ENCODE assay signal across 18 cellular contexts in the genomic region with DNA sequence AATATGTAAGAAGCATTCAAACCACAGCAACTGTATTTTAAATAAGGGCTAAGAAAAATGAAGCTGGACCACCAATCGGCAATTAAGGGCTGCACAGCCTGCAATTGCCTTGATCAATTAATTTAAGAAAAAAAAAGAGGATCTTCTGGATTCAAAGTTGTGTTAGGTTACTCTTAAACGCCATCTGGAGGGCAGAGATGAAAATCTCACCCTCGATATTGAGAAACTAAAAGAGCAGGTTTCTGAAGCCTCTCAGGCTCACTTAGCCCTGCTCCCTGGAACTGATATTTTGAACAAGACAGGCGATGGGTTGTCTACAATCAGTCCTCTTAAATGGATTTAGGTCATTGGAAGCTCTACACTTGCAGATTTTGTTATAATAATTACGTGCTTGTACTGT.
A peak's percentile ranks its signal among the peaks of the same experiment; 100 is the strongest.
DNase-seq lines count a peak whose midpoint lies in the region; ATAC-seq and TF ChIP-seq lines count a peak whose summit lies in the region.
"Had no signal": no experiment of that assay in that cellular context is flagged by ENCODE, and none has a peak within 500 bp of the region (broad histone marks: within the 10 kb centered on the region; RNA-seq: fewer than 3 reads in every experiment).

No MANE protein-coding gene starts in this region.

- H3K79me2 ChIP-seq in SK-N-SH (ENCODE audit: insufficient read depth): no peaks in the 10 kb centered on the region
- no peaks in the 10 kb centered on the region for H3K79me2 ChIP-seq in MM.1S (ENCODE audit: low read length)

- no peak for ATAC-seq in SK-N-SH treated with all-trans-retinoic acid at 6 μM for 48 hours
- ATAC-seq in stimulated activated naive B cell treated with anti-CD40 and anti-IgM and Interleukin-4, amounts not matched to agents 10 μg/mL and 1 μg/mL and 100 μg/mL, for 72 hours (replicated peaks): no peak
- no peak for ATAC-seq in HG02884 (IDR thresholded peaks at IDR 0.05; ENCODE audit: unreplicated experiment)
- no peak for ATAC-seq in GM21515 (IDR thresholded peaks at IDR 0.05; ENCODE audit: unreplicated experiment)
- ATAC-seq: activated CD8-positive, alpha-beta T cell treated with anti-CD3 and anti-CD28 coated beads for 36 hours; left colon had no signal

- H2AFZ ChIP-seq in SK-N-SH (ENCODE audit: low read depth) (no peak overlapping the region), MM.1S (ENCODE audit: low read length) (peak overlapping the region; percentile 60; the same call in 1 of the 2 replicates)

- no peak for TF ChIP-seq EP300 in SK-N-SH (IDR thresholded peaks at IDR 0.05; ENCODE audit: borderline replicate concordance in 1 of 2, low read depth in 1 of 2, low read length in 1 of 2)

- H3K9me2 ChIP-seq in SK-N-SH: no peaks in the 10 kb centered on the region
- no peaks in the 10 kb centered on the region for H3K9me2 ChIP-seq in MM.1S (replicated peaks; ENCODE audit: insufficient read depth, low read length)

- H3K4me3 ChIP-seq in SK-N-SH (ENCODE audit: low read depth in 2 of 2, low read length in 1 of 2) (no peak overlapping the region), MM.1S (ENCODE audit: low read length) (no peak overlapping the region), ascending aorta (no peak overlapping the region)
- H3K4me3 ChIP-seq: esophagus squamous epithelium, SJSA1, stomach, vagina had no signal

- H3K27me3 ChIP-seq in SK-N-SH (ENCODE audit: insufficient read depth) (no peaks in the 10 kb centered on the region), MM.1S (replicated peaks; ENCODE audit: insufficient read depth, low read length) (no peaks in the 10 kb centered on the region), ascending aorta (no peaks in the 10 kb centered on the region)
- H3K27me3 ChIP-seq: esophagus squamous epithelium, SJSA1, stomach, vagina had no signal

- no peak overlapping the region for H3K4me3 Mint-ChIP-seq in stimulated activated naive B cell treated with anti-CD40 and anti-IgM and Interleukin-4, amounts not matched to agents 10 μg/mL and 1 μg/mL and 100 μg/mL, for 72 hours
- H3K4me3 Mint-ChIP-seq: activated CD8-positive, alpha-beta T cell treated with anti-CD3 and anti-CD28 coated beads for 36 hours had no signal

- no peaks in the 10 kb centered on the region for H3K27me3 Mint-ChIP-seq in stimulated activated naive B cell treated with anti-CD40 and anti-IgM and Interleukin-4, amounts not matched to agents 10 μg/mL and 1 μg/mL and 100 μg/mL, for 72 hours
- H3K27me3 Mint-ChIP-seq: activated CD8-positive, alpha-beta T cell treated with anti-CD3 and anti-CD28 coated beads for 36 hours had no signal

- peaks cover 0 to 4% of the 10 kb centered on the region in 2 donors for H3K36me3 Mint-ChIP-seq in stimulated activated naive B cell treated with anti-CD40 and anti-IgM and Interleukin-4, amounts not matched to agents 10 μg/mL and 1 μg/mL and 100 μg/mL, for 72 hours

- H3K9ac ChIP-seq in SK-N-SH (no peak overlapping the region), MM.1S (ENCODE audit: low read length) (no peak overlapping the region)

- TF ChIP-seq RAD21 in SK-N-SH (IDR thresholded peaks at IDR 0.05; ENCODE audit: low read length): no peak

- WGBS in SK-N-SH (ENCODE audit: low lambda C conversion rate): 9% methylated on average over 5 of the region's 5 CpGs

- H3K27ac ChIP-seq in SK-N-SH (ENCODE audit: low read depth in 2 of 2, low read length in 1 of 2) (no peak overlapping the region), MM.1S (ENCODE audit: low read length) (no peak overlapping the region), VCaP (no peak overlapping the region), ascending aorta (no peak overlapping the region)
- H3K27ac ChIP-seq: esophagus squamous epithelium, SJSA1, stomach, vagina had no signal

- H4K20me1 ChIP-seq in SK-N-SH (ENCODE audit: insufficient read depth) (no peaks in the 10 kb centered on the region), MM.1S (ENCODE audit: insufficient read depth, low read length) (no peaks in the 10 kb centered on the region)

- no peak overlapping the region for H3K4me2 ChIP-seq in SK-N-SH
- H3K4me2 ChIP-seq in MM.1S (ENCODE audit: low read depth, low read length): peak overlapping the region; percentile 24; the same call in 1 of the 2 replicates

- no peak overlapping the region for H3K27ac Mint-ChIP-seq in stimulated activated naive B cell treated with anti-CD40 and anti-IgM and Interleukin-4, amounts not matched to agents 10 μg/mL and 1 μg/mL and 100 μg/mL, for 72 hours
- H3K27ac Mint-ChIP-seq: activated CD8-positive, alpha-beta T cell treated with anti-CD3 and anti-CD28 coated beads for 36 hours had no signal

- DNase-seq in SK-N-SH: no peak
- DNase-seq in MM.1S: peak; percentile 27
- DNase-seq in ascending aorta (ENCODE audit: low spot score in 2 of 2): no peak
- DNase-seq in stimulated activated naive B cell treated with anti-CD40 and anti-IgM and Interleukin-4, amounts not matched to agents 10 μg/mL and 1 μg/mL and 100 μg/mL, for 72 hours: no peak
- DNase-seq: activated CD8-positive, alpha-beta T cell treated with anti-CD3 and anti-CD28 coated beads for 36 hours; dermis blood vessel endothelial cell; esophagus squamous epithelium; hypothalamus; left colon; NCI-H1105 treated with DMSO at 0.1 percent for 48 hours; NCI-H526 treated with DMSO at 0.1 percent for 48 hours; stomach had no signal

- H3K4me1 ChIP-seq in SK-N-SH (ENCODE audit: control insufficient read depth in 1 of 2, insufficient read depth in 2 of 2, low read depth in 1 of 2, low read length in 1 of 2) (no peaks in the 10 kb centered on the region), MM.1S (ENCODE audit: low read length) (no peaks in the 10 kb centered on the region), ascending aorta (no peaks in the 10 kb centered on the region)
- H3K4me1 ChIP-seq: esophagus squamous epithelium, SJSA1, stomach, vagina had no signal

- H3K36me3 ChIP-seq in SK-N-SH (replicated peaks in 1 of 2; ENCODE audit: control insufficient read depth in 1 of 2, insufficient read depth in 2 of 2, low read length in 1 of 2): no peaks in the 10 kb centered on the region
- no peaks in the 10 kb centered on the region for H3K36me3 ChIP-seq in MM.1S (replicated peaks; ENCODE audit: insufficient read depth, low read length)
- no peaks in the 10 kb centered on the region for H3K36me3 ChIP-seq in ascending aorta
- H3K36me3 ChIP-seq: esophagus squamous epithelium, SJSA1, stomach, vagina had no signal

- TF ChIP-seq CTCF in SK-N-SH (IDR thresholded peaks at IDR 0.05): peak; percentile 33
- TF ChIP-seq CTCF in MM.1S (IDR thresholded peaks at IDR 0.05; ENCODE audit: low read length): peak; percentile 32
- peak; percentile 16; the same call in 1 of the 2 replicates for TF ChIP-seq CTCF in VCaP (conservative IDR thresholded peaks at IDR 0.05)
- TF ChIP-seq CTCF in ascending aorta (IDR thresholded peaks at IDR 0.05): no peak

- peaks cover 0 to 1% of the 10 kb centered on the region in 2 donors for H3K4me1 Mint-ChIP-seq in stimulated activated naive B cell treated with anti-CD40 and anti-IgM and Interleukin-4, amounts not matched to agents 10 μg/mL and 1 μg/mL and 100 μg/mL, for 72 hours

- peaks cover 11% of the 10 kb centered on the region for H3K9me3 ChIP-seq in SK-N-SH
- no peaks in the 10 kb centered on the region for H3K9me3 ChIP-seq in MM.1S (replicated peaks; ENCODE audit: insufficient read depth, low read length)
- peaks cover 0 to 10% of the 10 kb centered on the region in 2 donors for H3K9me3 ChIP-seq in ascending aorta
- H3K9me3 ChIP-seq: SJSA1 had no signal

- intact Hi-C loops in ascending aorta (cut with DNase I): no loop called here

- CTCF ChIA-PET in SK-N-SH (lab: Yijun Ruan, JAX): interaction anchor here (1.4 kb wide), 1 partner anchor 8 kb away, joined by 3 read pairs; no protein-coding TSS in a partner anchor

- peaks cover 14 to 35% of the 10 kb centered on the region in 2 donors for H3K9me3 Mint-ChIP-seq in stimulated activated naive B cell treated with anti-CD40 and anti-IgM and Interleukin-4, amounts not matched to agents 10 μg/mL and 1 μg/mL and 100 μg/mL, for 72 hours

- POLR2A ChIA-PET in SK-N-SH (lab: Yijun Ruan, JAX): no interaction called here

- H3F3A ChIP-seq in SK-N-SH (replicated peaks; ENCODE audit: insufficient read depth) (no peaks in the 10 kb centered on the region), MM.1S (ENCODE audit: insufficient read depth, low read length) (no peaks in the 10 kb centered on the region)

TF ChIP-seq in SK-N-SH, 30 proteins besides CTCF, POLR2A, EP300 and RAD21 (continues in another document):
- no peak for TF ChIP-seq FOXJ3 (CRISPR knock-in tag; IDR thresholded peaks at IDR 0.05)
- no peak for TF ChIP-seq USF1 (IDR thresholded peaks at IDR 0.05; ENCODE audit: borderline replicate concordance, low read depth)
- TF ChIP-seq JUND (IDR thresholded peaks at IDR 0.05): no peak
- TF ChIP-seq CHD2 (IDR thresholded peaks at IDR 0.05; ENCODE audit: low read length, partially characterized antibody): no peak
- no peak for TF ChIP-seq MAX (IDR thresholded peaks at IDR 0.05; ENCODE audit: low read depth)
- TF ChIP-seq POLR2AphosphoS5 (IDR thresholded peaks at IDR 0.05; ENCODE audit: low read depth, low read length): no peak

TF ChIP-seq in SK-N-SH treated with all-trans-retinoic acid at 6 μM for 48 hours, 23 proteins besides CTCF, POLR2A, EP300 and RAD21 (continues in another document):
- TF ChIP-seq PPARA (CRISPR knock-in tag; IDR thresholded peaks at IDR 0.05; ENCODE audit: borderline replicate concordance): no peak
- no peak for TF ChIP-seq ZNF565 (CRISPR knock-in tag; conservative IDR thresholded peaks at IDR 0.05; ENCODE audit: low read depth)
- no peak for TF ChIP-seq RARB (CRISPR knock-in tag; IDR thresholded peaks at IDR 0.05)
- no peak for TF ChIP-seq POU6F1 (CRISPR knock-in tag; IDR thresholded peaks at IDR 0.05; ENCODE audit: borderline replicate concordance, low read depth)

Comparison
In these comparisons a context has a peak if more than half of its experiments do, and no peak if none do; other contexts are left out.
1. CTCF ChIP-seq: peak in SK-N-SH (single experiment), MM.1S (single experiment) and VCaP (single experiment); none in ascending aorta (0 of 3).